ENCODE assay signal across 21 cellular contexts in genomic region chr14:73862480-73862879, GRCh38.
"Had no signal": no experiment of that assay in that cellular context is flagged by ENCODE, and none has a peak within 500 bp of the region (broad histone marks: within the 10 kb centered on the region; RNA-seq: fewer than 3 reads in every experiment).

No MANE protein-coding gene starts in this region.

- H3K27me3 Mint-ChIP-seq: progenitor cell of endocrine pancreas; stimulated activated naive CD8-positive, alpha-beta T cell treated with anti-CD3 and anti-CD28 coated beads, Interleukin-15, Interleukin-2, amounts not matched to agents 100 ng/mL and 50 ng/mL, for 24 hours had no signal

- H3K27ac ChIP-seq: dorsolateral prefrontal cortex, hepatocyte, ovary, testis, tibial nerve, upper lobe of right lung, vagina had no signal

- H3K27me3 ChIP-seq: dorsolateral prefrontal cortex, hepatocyte, ovary, testis, tibial nerve, upper lobe of right lung, vagina had no signal

- H3K4me1 Mint-ChIP-seq: natural killer cell; neural crest cell; stimulated activated effector memory CD8-positive, alpha-beta T cell treated with anti-CD3 and anti-CD28 coated beads, Interleukin-12 subunit alpha, Interleukin-12 subunit beta, amount 100 ng/mL, for 72 hours had no signal

- H3K9me3 Mint-ChIP-seq: natural killer cell; neural crest cell; stimulated activated effector memory CD8-positive, alpha-beta T cell treated with anti-CD3 and anti-CD28 coated beads, Interleukin-12 subunit alpha, Interleukin-12 subunit beta, amount 100 ng/mL, for 72 hours; stimulated activated naive CD8-positive, alpha-beta T cell treated with anti-CD3 and anti-CD28 coated beads, Interleukin-15, Interleukin-2, amounts not matched to agents 100 ng/mL and 50 ng/mL, for 24 hours had no signal

- H3K4me3 Mint-ChIP-seq: natural killer cell; neural crest cell; stimulated activated effector memory CD8-positive, alpha-beta T cell treated with anti-CD3 and anti-CD28 coated beads, Interleukin-12 subunit alpha, Interleukin-12 subunit beta, amount 100 ng/mL, for 72 hours; stimulated activated naive CD8-positive, alpha-beta T cell treated with anti-CD3 and anti-CD28 coated beads, Interleukin-15, Interleukin-2, amounts not matched to agents 100 ng/mL and 50 ng/mL, for 24 hours had no signal

- H3K9me3 ChIP-seq: ovary, testis, tibial nerve, upper lobe of right lung, vagina had no signal

- H3K36me3 ChIP-seq: ovary, vagina had no signal

- H3K4me1 ChIP-seq: testis, tibial nerve, upper lobe of right lung, vagina had no signal

- H3K36me3 Mint-ChIP-seq: natural killer cell; stimulated activated effector memory CD8-positive, alpha-beta T cell treated with anti-CD3 and anti-CD28 coated beads, Interleukin-12 subunit alpha, Interleukin-12 subunit beta, amount 100 ng/mL, for 72 hours had no signal

- DNase-seq: cortex of kidney; dorsolateral prefrontal cortex; effector CD8-positive, alpha-beta T cell; foreskin melanocyte; head of caudate nucleus; mammary epithelial cell; natural killer cell; ovary; right cardiac atrium; stimulated activated CD4-positive, alpha-beta T cell treated with anti-CD3 and anti-CD28 coated beads, Interleukin-2, amount 100 ng/mL, for 48 hours; stimulated activated CD8-positive, alpha-beta memory T cell treated with anti-CD3 and anti-CD28 coated beads, Interleukin-4, amount 100 ng/mL, for 48 hours; testis; upper lobe of right lung had no signal

- H3K4me3 ChIP-seq: dorsolateral prefrontal cortex, hepatocyte, ovary, smooth muscle cell, testis, tibial nerve, upper lobe of right lung, vagina had no signal

- H3K27ac Mint-ChIP-seq: natural killer cell; progenitor cell of endocrine pancreas; stimulated activated effector memory CD8-positive, alpha-beta T cell treated with anti-CD3 and anti-CD28 coated beads, Interleukin-12 subunit alpha, Interleukin-12 subunit beta, amount 100 ng/mL, for 72 hours; stimulated activated naive CD8-positive, alpha-beta T cell treated with anti-CD3 and anti-CD28 coated beads, Interleukin-15, Interleukin-2, amounts not matched to agents 100 ng/mL and 50 ng/mL, for 24 hours had no signal
